35 cellular contexts compared by ENCODE assay signal in the genomic region with DNA sequence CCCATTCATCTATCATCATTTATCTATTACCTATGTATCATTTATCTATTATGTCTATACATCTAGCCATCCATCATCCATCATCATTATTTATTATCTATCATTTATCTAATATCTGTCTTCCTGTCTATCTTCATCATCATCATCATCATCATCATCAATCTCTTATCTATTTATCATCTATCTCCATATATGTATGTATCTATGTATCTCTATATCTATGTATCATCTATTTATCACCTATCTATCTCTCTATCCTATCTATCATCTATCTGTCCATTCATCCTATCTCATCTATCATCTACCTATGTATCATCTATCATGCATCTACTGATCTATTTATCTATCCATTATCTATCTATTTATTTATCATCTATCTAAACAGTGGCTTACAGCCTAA. TPM values are rescaled to one million over a fixed set of nuclear protein-coding genes. Genes with fewer than 3 reads are reported as not detected.
"Had no signal": no experiment of that assay in that cellular context is flagged by ENCODE, and none has a peak within 500 bp of the region (broad histone marks: within the 10 kb centered on the region; RNA-seq: fewer than 3 reads in every experiment).

No MANE protein-coding gene starts in this region.

- DNase-seq: activated B cell treated with CpG ODN at 0.5 μM for 24 hours; activated CD4-positive, alpha-beta memory T cell treated with anti-CD3 and anti-CD28 coated beads for 36 hours; activated CD4-positive, alpha-beta T cell treated with anti-CD3 and anti-CD28 coated beads for 4 hours; activated CD4-positive, alpha-beta T cell treated with anti-CD3 and anti-CD28 coated beads, Interleukin-2, amount 10 ng/mL, durations not matched to agents 24 days and 14 days; activated CD4-positive, alpha-beta T cell treated with anti-CD3 and anti-CD28 coated beads, Interleukin-2, amount 50 U/mL, for 1 hour; activated CD4-positive, alpha-beta T cell treated with anti-CD3 and anti-CD28 coated beads, Interleukin-2, amount 50 U/mL, for 4 hours; activated CD4-positive, CD25-positive, alpha-beta regulatory T cell treated with anti-CD3 and anti-CD28 coated beads, Interleukin-2, amount 50 U/mL, for 72 hours; activated CD8-positive, alpha-beta memory T cell treated with anti-CD3 and anti-CD28 coated beads, Interleukin-2, amount 50 U/mL, for 4 hours; activated CD8-positive, alpha-beta T cell treated with anti-CD3 and anti-CD28 coated beads for 36 hours; activated effector memory CD4-positive, alpha-beta T cell treated with anti-CD3 and anti-CD28 coated beads, Interleukin-2, amount 50 U/mL, for 16 hours; activated gamma-delta T cell treated with Interleukin-2 at 50 U/mL for 16 hours; activated naive CD4-positive, alpha-beta T cell; activated naive CD4-positive, alpha-beta T cell treated with anti-CD3 and anti-CD28 coated beads for 36 hours; activated naive CD4-positive, alpha-beta T cell treated with anti-CD3 and anti-CD28 coated beads, Interleukin-2, amount 50 U/mL, for 16 hours; activated naive CD8-positive, alpha-beta T cell treated with anti-CD3 and anti-CD28 coated beads for 36 hours; activated T-cell treated with anti-CD3 and anti-CD28 coated beads for 4 hours; activated T-cell treated with anti-CD3 and anti-CD28 coated beads, Interleukin-2, amount 50 U/mL, for 1 hour; activated T-cell treated with anti-CD3 and anti-CD28 coated beads, Interleukin-2, amount 50 U/mL, for 4 hours; activated T-cell treated with anti-CD3 and anti-CD28 coated beads, Interleukin-2, amount 50 U/mL, for 72 hours; amygdala; anterior cingulate cortex; caudate nucleus; cerebellar nuclear complex; T-cell; T-helper 17 cell; T-helper 9 cell had no signal

- H3K9me3 ChIP-seq: ascending aorta had no signal

- FAIRE-seq: TTC549 had no signal

- H3K27ac ChIP-seq: ascending aorta, cardiac muscle cell, VCaP had no signal

- H3K36me3 ChIP-seq: ascending aorta, cardiac muscle cell had no signal

- H3K4me3 ChIP-seq: ascending aorta, cardiac muscle cell had no signal

- H3K27me3 ChIP-seq: cardiac muscle cell had no signal

- ATAC-seq: activated CD8-positive, alpha-beta T cell treated with anti-CD3 and anti-CD28 coated beads for 36 hours; activated naive CD4-positive, alpha-beta T cell treated with anti-CD3 and anti-CD28 coated beads, Interleukin-2, amount 50 U/mL, for 72 hours; activated T-cell treated with anti-CD3 and anti-CD28 coated beads, Interleukin-2, amount 50 U/mL, for 4 hours; activated T-cell treated with anti-CD3 and anti-CD28 coated beads, Interleukin-2, amount 50 U/mL, for 72 hours; activated T-helper 17 cell treated with anti-CD3 and anti-CD28 coated beads, Interleukin-2, amount 50 U/mL, for 72 hours; T-cell; T-helper 17 cell had no signal

RNA-seq across cellular contexts. Expression of a gene that starts 3.8 kb away (rescaled TPM):
- total RNA-seq: activated B cell treated with CpG ODN at 0.5 μM for 24 hours; activated CD4-positive, alpha-beta memory T cell treated with anti-CD3 and anti-CD28 coated beads for 36 hours; activated CD4-positive, alpha-beta T cell treated with anti-CD3 and anti-CD28 coated beads, Interleukin-2, amount 10 ng/mL, durations not matched to agents 24 days and 14 days; activated CD8-positive, alpha-beta memory T cell treated with anti-CD3 and anti-CD28 coated beads for 36 hours; activated CD8-positive, alpha-beta T cell treated with anti-CD3 and anti-CD28 coated beads for 36 hours; activated naive CD4-positive, alpha-beta T cell treated with anti-CD3 and anti-CD28 coated beads for 36 hours; activated naive CD4-positive, alpha-beta T cell treated with anti-CD3 and anti-CD28 coated beads, Interleukin-2, amount 50 U/mL, for 72 hours; activated naive CD8-positive, alpha-beta T cell treated with anti-CD3 and anti-CD28 coated beads for 36 hours; activated T-cell treated with anti-CD3 and anti-CD28 coated beads, Interleukin-2, amount 50 U/mL, for 4 hours; activated T-cell treated with anti-CD3 and anti-CD28 coated beads, Interleukin-2, amount 50 U/mL, for 72 hours; activated T-helper 1 cell treated with anti-CD3 and anti-CD28 coated beads, Interleukin-12 subunit alpha, Interleukin-12 subunit beta, Interleukin-2, Interleukin-4 antibody, amounts not matched to agents 30 ng/mL and 10 ng/mL and 1 ng/mL, durations not matched to agents 14 hours and 24 hours and 36 hours; activated T-helper 17 cell treated with anti-CD3 and anti-CD28 coated beads, Interleukin-2, amount 50 U/mL, for 72 hours; T-helper 1 cell treated with Interleukin-12 subunit alpha and Interleukin-12 subunit beta and Interleukin-4 antibody, amounts not matched to agents 30 ng/mL and 1 ng/mL, for 36 hours; T-helper 17 cell had no signal
